13 cellular contexts compared by ENCODE assay signal in the genomic region with DNA sequence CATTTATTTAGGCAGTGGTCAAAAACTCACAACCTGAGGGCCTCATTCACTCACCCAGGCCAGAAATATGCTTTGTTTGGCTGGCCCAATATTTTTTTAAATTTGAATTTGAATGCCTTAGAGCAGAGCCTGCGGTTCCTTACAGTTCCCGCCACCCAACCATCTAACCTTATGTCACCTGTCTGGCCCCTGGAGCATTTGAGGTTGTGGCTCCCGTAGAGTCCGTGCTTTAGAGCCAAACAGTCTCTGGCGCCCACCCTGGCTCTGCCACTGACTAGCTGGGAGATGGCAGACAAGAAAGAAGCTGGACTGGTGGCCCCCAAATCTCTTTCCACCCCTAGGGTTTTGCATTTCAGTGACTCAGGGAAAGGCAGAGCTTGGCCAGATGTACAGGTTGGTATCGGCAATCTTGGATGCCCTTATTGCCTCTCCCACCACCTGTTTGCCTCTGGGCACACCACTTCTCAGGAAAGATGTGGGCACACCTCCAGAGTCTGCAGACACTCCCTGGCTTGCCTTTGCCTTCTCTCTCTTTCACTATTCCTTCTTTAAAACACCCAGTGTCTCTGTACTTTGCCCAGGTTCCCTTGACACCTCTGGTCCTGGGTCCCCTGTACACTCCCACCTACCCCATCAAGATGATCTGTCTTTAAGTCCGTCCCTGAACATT. TPM values are rescaled to one million over a fixed set of nuclear protein-coding genes. Genes with fewer than 3 reads are reported as not detected.
DNase-seq lines count a peak whose midpoint lies in the region; ATAC-seq and TF ChIP-seq lines count a peak whose summit lies in the region.
"Had no signal": no experiment of that assay in that cellular context is flagged by ENCODE, and none has a peak within 500 bp of the region (broad histone marks: within the 10 kb centered on the region; RNA-seq: fewer than 3 reads in every experiment).

No MANE protein-coding gene starts in this region.

- peaks cover 68% of the 10 kb centered on the region for H3K4me1 ChIP-seq in PC-9 (replicated peaks; ENCODE audit: insufficient read depth)
- H3K4me1 ChIP-seq in duodenal mucosa (ENCODE audit: control insufficient read depth in 1 of 2, insufficient read depth in 2 of 2, low read length in 2 of 2) = peaks cover 64% of the 10 kb centered on the region in 2 donors
- H3K4me1 ChIP-seq in rectal smooth muscle tissue (ENCODE audit: control insufficient read depth, insufficient read depth, low read length) = peaks cover 48% of the 10 kb centered on the region
- H3K4me1 ChIP-seq in spleen = peaks cover 19 to 56% (median 38%) of the 10 kb centered on the region in 6 donors

- no peaks in the 10 kb centered on the region for H3K9me2 ChIP-seq in PC-9 (ENCODE audit: insufficient read depth)

- peak overlapping the region; percentile 98 for H3K4me2 ChIP-seq in PC-9

- H3K4me3 ChIP-seq in PC-9 = peak overlapping the region; percentile 63; the same call in 1 of the 2 replicates
- H3K4me3 ChIP-seq in duodenal mucosa (ENCODE audit: low read depth in 1 of 2, low read length in 2 of 2) = no peak overlapping the region
- H3K4me3 ChIP-seq in rectal smooth muscle tissue (ENCODE audit: low read length) = no peak overlapping the region
- no peak overlapping the region for H3K4me3 ChIP-seq in spleen
- H3K4me3 ChIP-seq: thoracic aorta had no signal

- H3K79me2 ChIP-seq in PC-9 (ENCODE audit: low read depth) = peaks cover 33% of the 10 kb centered on the region

- CTCF ChIA-PET in PC-9 (lab: Charles Lee) = no interaction called here

- 85 to 97% (median 95%) methylated on average over 7 of the region's 7 CpGs for WGBS in spleen, 5 donors

- peaks cover 10% of the 10 kb centered on the region; the same call in 1 of the 2 replicates for H4K20me1 ChIP-seq in PC-9 (ENCODE audit: insufficient read depth)

- H3F3A ChIP-seq in PC-9 (ENCODE audit: insufficient read depth, low read depth) = peaks cover 77% of the 10 kb centered on the region

- POLR2A ChIA-PET in PC-9 (lab: Charles Lee; ENCODE audit: unreplicated experiment) = interaction anchor here (0.6 to 1.5 kb wide), 2 partner anchors 42 to 53 kb away, joined by 4 to 6 read pairs; no protein-coding TSS in a partner anchor

- TF ChIP-seq CTCF in PC-9 (conservative IDR thresholded peaks at IDR 0.05) (no peak), spleen (IDR thresholded peaks at IDR 0.05 in 8 of 11, conservative IDR thresholded peaks at IDR 0.05 in 3 of 11) (no peak)

- no peak for TF ChIP-seq POLR2A in spleen (IDR thresholded peaks at IDR 0.05)

- H3K36me3 ChIP-seq in PC-9 (ENCODE audit: low read depth) (no peaks in the 10 kb centered on the region; the same call in 1 of the 2 replicates), duodenal mucosa (ENCODE audit: control insufficient read depth in 1 of 2, insufficient read depth in 2 of 2, low read length in 2 of 2) (no peaks in the 10 kb centered on the region), rectal smooth muscle tissue (ENCODE audit: control insufficient read depth, insufficient read depth, low read length) (no peaks in the 10 kb centered on the region), spleen (no peaks in the 10 kb centered on the region)
- H3K36me3 ChIP-seq: thoracic aorta had no signal

- BruUV-seq in PC-9 (replicated peaks; lab: Mats Ljungman, UMichigan) = no TSS peak

- no peak for ATAC-seq in esophagus mucosa
- ATAC-seq: activated CD4-positive, alpha-beta T cell treated with anti-CD3 and anti-CD28 coated beads for 36 hours had no signal

- H3K9ac ChIP-seq in duodenal mucosa (ENCODE audit: low read depth in 1 of 2, low read length in 2 of 2) (peak overlapping the region; percentile 4 to 33), rectal smooth muscle tissue (ENCODE audit: low read length) (no peak overlapping the region)

- peak; percentile 69 for DNase-seq in DMS 273 (lab: John Stamatoyannopoulos, UW; ENCODE audit: unreplicated experiment)
- DNase-seq in DMS 273 treated with DMSO at 0.1 percent for 48 hours (lab: John Stamatoyannopoulos, UW) = no peak
- peak; percentile 68 to 87 for DNase-seq in PC-9
- DNase-seq in NCI-H226 = no peak
- DNase-seq in spleen = no peak
- DNase-seq: 8988T, NCI-H1092 treated with DMSO at 0.1 percent for 48 hours had no signal

- H3K27me3 ChIP-seq in PC-9 (ENCODE audit: insufficient read depth, low read depth) (no peaks in the 10 kb centered on the region), duodenal mucosa (ENCODE audit: control insufficient read depth in 1 of 2, insufficient read depth in 2 of 2, low read length in 2 of 2) (no peaks in the 10 kb centered on the region), rectal smooth muscle tissue (ENCODE audit: control insufficient read depth, insufficient read depth, low read length) (no peaks in the 10 kb centered on the region), spleen (replicated peaks in 1 of 7) (no peaks in the 10 kb centered on the region)

- intact Hi-C loops in PC-9 (cut with micrococcal nuclease; ENCODE audit: unreplicated experiment) (loop anchor here (1.0 to 10.0 kb wide), 3 partner anchors 41 to 184 kb away; a partner anchor contains a TSS), spleen (cut with DNase I; ENCODE audit: low total_unique reads) (no loop called here)

- H2AFZ ChIP-seq in PC-9 = peak overlapping the region; percentile 5; the same call in 1 of the 2 replicates

- no peaks in the 10 kb centered on the region for H3K9me3 ChIP-seq in PC-9 (ENCODE audit: insufficient read depth, low read depth)
- no peaks in the 10 kb centered on the region for H3K9me3 ChIP-seq in duodenal mucosa (ENCODE audit: control insufficient read depth in 1 of 2, low read length in 2 of 2)
- no peaks in the 10 kb centered on the region for H3K9me3 ChIP-seq in spleen
- H3K9me3 ChIP-seq: thoracic aorta had no signal

- peak overlapping the region; percentile 95 for H3K27ac ChIP-seq in PC-9
- H3K27ac ChIP-seq in duodenal mucosa (ENCODE audit: low read depth, low read length) = no peak overlapping the region
- peak overlapping the region; percentile 47 for H3K27ac ChIP-seq in rectal smooth muscle tissue (ENCODE audit: low read depth, low read length)
- peak overlapping the region in 4 of 8 donors; percentile 7 to 98 (median 60) for H3K27ac ChIP-seq in spleen
- H3K27ac ChIP-seq: thoracic aorta had no signal

RNA-seq across cellular contexts. Expression of a gene that starts 1.9 kb away (rescaled TPM):
- 58.3 and 72.4 TPM in 2 replicates for total RNA-seq in PC-9 (2021)
- total RNA-seq in esophagus mucosa = 6.3 TPM
- total RNA-seq in spleen = 10 to 100 TPM; 22.1 to 36.3 (median 32.1) TPM
- 10 to 100 TPM; 17.3 to 18.8 (median 18.0) TPM for polyA plus RNA-seq in spleen

RNA-seq across cellular contexts. Expression of a gene that starts 56.8 kb away (rescaled TPM):
- 0.35 and 0.48 TPM in 2 replicates for total RNA-seq in PC-9 (2021)
- total RNA-seq in esophagus mucosa = 0.24 TPM
- under 1 TPM in 1 of 7 donors, not detected in 6; 0.17 TPM for total RNA-seq in spleen
- polyA plus RNA-seq in spleen = under 1 TPM in 2 of 3 donors, not detected in 1; 0.08 to 0.09 TPM
- total RNA-seq: myocyte, thoracic aorta had no signal

Comparison
In these comparisons a context has a peak if more than half of its experiments do, and no peak if none do; other contexts are left out.
1. DNase-seq: peak in DMS 273 (single experiment) and PC-9 (2 of 2); none in DMS 273 treated with DMSO at 0.1 percent for 48 hours (single experiment), NCI-H226 (single experiment) and spleen (single experiment).